8 cellular contexts compared by ENCODE assay signal in the genomic region with DNA sequence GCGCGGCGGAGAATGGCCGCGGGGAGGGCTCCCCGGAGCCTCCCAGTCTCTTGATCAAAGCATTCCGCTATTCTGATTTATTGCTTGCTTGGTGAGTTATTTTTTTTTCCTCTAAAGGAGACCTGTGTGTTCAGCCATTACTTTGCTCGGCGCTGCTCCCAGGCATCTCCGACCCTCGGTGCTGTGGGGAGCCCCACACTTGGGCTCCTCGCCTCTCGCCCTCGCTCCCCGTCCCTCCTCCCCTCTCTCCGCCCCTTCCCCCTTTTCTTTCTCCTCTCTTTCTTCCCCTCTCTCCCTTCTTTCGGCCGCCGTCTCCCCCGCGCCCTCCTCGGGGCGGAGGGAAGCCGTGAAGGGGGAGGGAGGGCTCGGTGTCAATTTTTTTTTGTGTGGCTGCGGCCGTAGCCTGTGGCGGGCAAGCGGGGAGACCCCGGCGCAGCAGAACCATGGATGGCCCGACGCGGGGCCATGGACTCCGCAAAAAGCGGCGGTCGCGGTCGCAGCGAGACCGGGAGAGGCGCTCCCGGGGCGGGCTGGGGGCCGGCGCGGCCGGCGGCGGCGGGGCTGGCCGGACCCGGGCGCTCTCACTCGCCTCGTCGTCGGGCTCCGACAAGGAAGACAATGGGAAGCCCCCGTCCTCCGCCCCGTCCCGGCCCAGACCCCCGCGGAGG. TPM values are rescaled to one million over a fixed set of nuclear protein-coding genes. Genes with fewer than 3 reads are reported as not detected.
DNase-seq lines count a peak whose midpoint lies in the region; ATAC-seq and TF ChIP-seq lines count a peak whose summit lies in the region.

No MANE protein-coding gene starts in this region.

- ATAC-seq in T-helper 17 cell (no peak), GM18520 (IDR thresholded peaks at IDR 0.05; ENCODE audit: unreplicated experiment) (no peak), HG02840 (IDR thresholded peaks at IDR 0.05; ENCODE audit: low FRiP score, unreplicated experiment) (no peak)

- no peak for TF ChIP-seq POLR2A in prostate gland (IDR thresholded peaks at IDR 0.05)

- DNase-seq in A172 (ENCODE audit: low spot score) (peak; percentile 25), T-helper 17 cell (no peak), globus pallidus (ENCODE audit: low spot score) (peak; percentile 24), prostate gland (ENCODE audit: low spot score) (no peak), glomerular visceral epithelial cell (ENCODE audit: extremely low spot score) (no peak)

- TF ChIP-seq CTCF in GM12875 (IDR thresholded peaks at IDR 0.05; ENCODE audit: borderline replicate concordance, insufficient read depth, low read depth, low read length) = no peak
- no peak for TF ChIP-seq CTCF in prostate gland (IDR thresholded peaks at IDR 0.05)

- no peak overlapping the region for H3K27ac Mint-ChIP-seq in T-helper 17 cell

- H3K4me3 ChIP-seq in GM12875 (ENCODE audit: low read depth, low read length) (peak overlapping the region; percentile 78), prostate gland (peak overlapping the region; percentile 75 to 86)

- peak overlapping the region; percentile 66 to 94 for H3K27ac ChIP-seq in prostate gland

- H3K4me1 ChIP-seq in prostate gland (replicated peaks) = no peaks in the 10 kb centered on the region

- intact Hi-C loops in prostate gland (cut with DNase I) = loop anchor here (10.0 kb wide), 1 partner anchor 185 kb away; no protein-coding TSS in a partner anchor

- peaks cover 8% of the 10 kb centered on the region for H3K4me1 Mint-ChIP-seq in T-helper 17 cell

- under 1% methylated on average over 43 of the region's 66 CpGs for WGBS in prostate gland

- no peaks in the 10 kb centered on the region for H3K36me3 Mint-ChIP-seq in T-helper 17 cell (ENCODE audit: low read depth)

- peak overlapping the region; percentile 90 for H3K4me3 Mint-ChIP-seq in T-helper 17 cell

- peaks cover 5% of the 10 kb centered on the region for H3K27me3 Mint-ChIP-seq in T-helper 17 cell

- no peaks in the 10 kb centered on the region for H3K27me3 ChIP-seq in prostate gland (replicated peaks; ENCODE audit: insufficient read depth)

- H3K9me3 ChIP-seq in T-helper 17 cell (ENCODE audit: control insufficient read depth, low read length, poor library complexity, severe bottlenecking) (no peaks in the 10 kb centered on the region), prostate gland (no peaks in the 10 kb centered on the region)

- H3K36me3 ChIP-seq in prostate gland = no peaks in the 10 kb centered on the region

RNA-seq across cellular contexts. Expression of a gene that starts 1.1 kb away (rescaled TPM):
- 4.0 and 4.6 TPM in 2 replicates for total RNA-seq in A172 (2014; rRNA removed; shearing (Covaris generic))
- total RNA-seq in T-helper 17 cell = 10 to 100 TPM; 84.2 to 89.5 TPM
- 10 to 100 TPM; 25.0 to 55.2 TPM for total RNA-seq in prostate gland

Comparison
In these comparisons a context has a peak if more than half of its experiments do, and no peak if none do; other contexts are left out.
1. DNase-seq: peak in A172 (single experiment) and globus pallidus (single experiment); none in T-helper 17 cell (0 of 3), prostate gland (single experiment) and glomerular visceral epithelial cell (single experiment).